Comparison of ENCODE assay signal across 8 cellular contexts in the genomic region with DNA sequence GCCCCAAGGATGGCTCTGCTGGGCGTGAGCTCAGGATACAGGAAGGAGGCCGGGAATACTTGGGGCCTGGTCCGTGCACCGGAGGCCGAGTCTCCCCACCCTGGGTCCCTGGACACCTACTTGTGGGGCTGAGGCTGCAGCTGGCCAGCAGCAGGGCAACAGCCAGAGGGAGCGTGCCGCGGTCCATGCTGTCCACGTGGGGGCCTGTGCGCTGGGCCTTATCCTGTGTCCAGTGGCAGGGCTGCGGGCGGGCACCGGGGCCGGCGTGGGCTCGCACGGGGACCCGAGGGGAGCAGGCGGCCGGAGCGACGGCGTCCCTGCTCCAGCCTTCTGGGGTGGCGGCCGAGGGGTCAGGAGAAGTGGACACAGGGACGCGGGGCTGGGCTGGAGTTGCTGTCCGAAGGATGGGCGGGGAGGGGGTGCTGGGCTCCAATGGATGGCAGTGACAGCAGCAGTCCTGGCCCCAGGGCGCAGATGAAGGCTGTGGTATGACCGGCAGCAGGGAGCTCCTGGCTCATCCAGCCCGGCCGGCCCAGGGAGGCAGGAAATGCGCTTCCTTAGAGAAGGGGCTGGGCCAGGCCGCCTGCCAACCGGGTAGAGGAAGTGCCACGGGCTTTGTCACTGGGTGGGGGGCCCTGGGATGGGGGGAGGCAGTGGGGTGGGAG. TPM values are rescaled to one million over a fixed set of nuclear protein-coding genes. Genes with fewer than 3 reads are reported as not detected.
A peak's percentile ranks its signal among the peaks of the same experiment; 100 is the strongest.
DNase-seq lines count a peak whose midpoint lies in the region; ATAC-seq and TF ChIP-seq lines count a peak whose summit lies in the region.

TSS of gene ENG (minus strand) at position 490 of the 665 bp plus-strand sequence. CDS start at position 187, 303 bp downstream.

- WGBS in thymus = 5% methylated on average over 37 of the region's 37 CpGs

- ATAC-seq in SK-N-SH treated with all-trans-retinoic acid at 6 μM for 48 hours (peak; percentile 91), GM19455 (IDR thresholded peaks at IDR 0.05; ENCODE audit: unreplicated experiment) (no peak)

- H3K4me1 ChIP-seq in duodenal mucosa (ENCODE audit: control insufficient read depth in 1 of 2, insufficient read depth in 2 of 2, low read length in 2 of 2) (peaks cover 5 to 31% of the 10 kb centered on the region in 2 donors), thymus (ENCODE audit: control insufficient read depth, insufficient read depth, low read length) (peaks cover 13% of the 10 kb centered on the region)

- CTCF ChIA-PET in GM10248 (lab: Yijun Ruan, JAX) = interaction anchor here (1.0 to 3.1 kb wide), 10 partner anchors 7 to 120 kb away, joined by 3 to 18 read pairs (median 4); partner anchors contain the start of genes ST6GALNAC4 and TOR2A

- TF ChIP-seq CTCF in GM10248 (IDR thresholded peaks at IDR 0.05; ENCODE audit: control extremely low read depth, extremely low read depth, low read depth, missing control alignments) = peak; percentile 11

- DNase-seq in GM10248 (ENCODE audit: extremely low spot score) (no peak), medulla oblongata (ENCODE audit: extremely low spot score) (peak; percentile 50), GM19240 (ENCODE audit: insufficient read length, low spot score) (no peak)
- no peak for DNase-seq in activated CD4-positive, CD25-positive, alpha-beta regulatory T cell treated with anti-CD3 and anti-CD28 coated beads, Interleukin-2, amount 50 U/mL, for 72 hours

- H3K4me3 ChIP-seq in duodenal mucosa (ENCODE audit: low read depth in 1 of 2, low read length in 2 of 2) (peak within 1 kb of the TSS; percentile 65 to 77), thymus (ENCODE audit: low read length) (peak within 1 kb of the TSS; percentile 57)

- H3K9me3 ChIP-seq in duodenal mucosa (ENCODE audit: control insufficient read depth in 1 of 2, low read length in 2 of 2) (peaks cover 4% of the 10 kb centered on the region in 2 donors), thymus (ENCODE audit: control insufficient read depth) (peaks cover 4% of the 10 kb centered on the region)

- H3K9ac ChIP-seq in duodenal mucosa (ENCODE audit: low read depth in 1 of 2, low read length in 2 of 2) = peak within 1 kb of the TSS; percentile 48 to 76

- POLR2A ChIA-PET in GM10248 (lab: Yijun Ruan, JAX) = interaction anchor here (1.2 kb wide), 1 partner anchor 51 kb away, joined by 3 read pairs; no protein-coding TSS in a partner anchor

- H3K27ac ChIP-seq in duodenal mucosa (ENCODE audit: low read depth, low read length) (peak within 1 kb of the TSS; percentile 74), thymus (ENCODE audit: low read depth) (peak within 1 kb of the TSS; percentile 69)

- H3K27me3 ChIP-seq in duodenal mucosa (ENCODE audit: control insufficient read depth in 1 of 2, insufficient read depth in 2 of 2, low read length in 2 of 2) = no peaks in the 10 kb centered on the region
- no peaks in the 10 kb centered on the region for H3K27me3 ChIP-seq in thymus (ENCODE audit: control insufficient read depth, insufficient read depth)

- no peaks in the 10 kb centered on the region for H3K36me3 ChIP-seq in duodenal mucosa (ENCODE audit: control insufficient read depth in 1 of 2, insufficient read depth in 2 of 2, low read length in 2 of 2)
- peaks cover 4% of the 10 kb centered on the region for H3K36me3 ChIP-seq in thymus (ENCODE audit: control insufficient read depth, insufficient read depth)

TF ChIP-seq in SK-N-SH treated with all-trans-retinoic acid at 6 μM for 48 hours, 23 proteins besides CTCF, POLR2A, EP300 and RAD21:
- TF ChIP-seq, protein P1, sequence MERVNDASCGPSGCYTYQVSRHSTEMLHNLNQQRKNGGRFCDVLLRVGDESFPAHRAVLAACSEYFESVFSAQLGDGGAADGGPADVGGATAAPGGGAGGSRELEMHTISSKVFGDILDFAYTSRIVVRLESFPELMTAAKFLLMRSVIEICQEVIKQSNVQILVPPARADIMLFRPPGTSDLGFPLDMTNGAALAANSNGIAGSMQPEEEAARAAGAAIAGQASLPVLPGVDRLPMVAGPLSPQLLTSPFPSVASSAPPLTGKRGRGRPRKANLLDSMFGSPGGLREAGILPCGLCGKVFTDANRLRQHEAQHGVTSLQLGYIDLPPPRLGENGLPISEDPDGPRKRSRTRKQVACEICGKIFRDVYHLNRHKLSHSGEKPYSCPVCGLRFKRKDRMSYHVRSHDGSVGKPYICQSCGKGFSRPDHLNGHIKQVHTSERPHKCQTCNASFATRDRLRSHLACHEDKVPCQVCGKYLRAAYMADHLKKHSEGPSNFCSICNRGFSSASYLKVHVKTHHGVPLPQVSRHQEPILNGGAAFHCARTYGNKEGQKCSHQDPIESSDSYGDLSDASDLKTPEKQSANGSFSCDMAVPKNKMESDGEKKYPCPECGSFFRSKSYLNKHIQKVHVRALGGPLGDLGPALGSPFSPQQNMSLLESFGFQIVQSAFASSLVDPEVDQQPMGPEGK (CRISPR knock-in tag; IDR thresholded peaks at IDR 0.05; ENCODE audit: borderline replicate concordance) = no peak
- TF ChIP-seq, protein P2, sequence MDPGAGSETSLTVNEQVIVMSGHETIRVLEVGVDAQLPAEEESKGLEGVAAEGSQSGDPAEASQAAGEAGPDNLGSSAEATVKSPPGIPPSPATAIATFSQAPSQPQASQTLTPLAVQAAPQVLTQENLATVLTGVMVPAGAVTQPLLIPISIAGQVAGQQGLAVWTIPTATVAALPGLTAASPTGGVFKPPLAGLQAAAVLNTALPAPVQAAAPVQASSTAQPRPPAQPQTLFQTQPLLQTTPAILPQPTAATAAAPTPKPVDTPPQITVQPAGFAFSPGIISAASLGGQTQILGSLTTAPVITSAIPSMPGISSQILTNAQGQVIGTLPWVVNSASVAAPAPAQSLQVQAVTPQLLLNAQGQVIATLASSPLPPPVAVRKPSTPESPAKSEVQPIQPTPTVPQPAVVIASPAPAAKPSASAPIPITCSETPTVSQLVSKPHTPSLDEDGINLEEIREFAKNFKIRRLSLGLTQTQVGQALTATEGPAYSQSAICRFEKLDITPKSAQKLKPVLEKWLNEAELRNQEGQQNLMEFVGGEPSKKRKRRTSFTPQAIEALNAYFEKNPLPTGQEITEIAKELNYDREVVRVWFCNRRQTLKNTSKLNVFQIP (CRISPR knock-in tag; IDR thresholded peaks at IDR 0.05; ENCODE audit: borderline replicate concordance, low read depth) = no peak
- TF ChIP-seq TSHZ2 (CRISPR knock-in tag; IDR thresholded peaks at IDR 0.05) (peak; percentile 30; the same call in 1 of the 2 replicates), SNAI2 (CRISPR knock-in tag; IDR thresholded peaks at IDR 0.05) (no peak), OSR1 (CRISPR knock-in tag; IDR thresholded peaks at IDR 0.05) (no peak), ZNF8 (CRISPR knock-in tag; IDR thresholded peaks at IDR 0.05) (0 out of 2 replicates have a peak, but pooled peaks have one; percentile 13), TCF4 (CRISPR knock-in tag; IDR thresholded peaks at IDR 0.05; ENCODE audit: borderline replicate concordance) (no peak)

RNA-seq across cellular contexts. Expression of gene ENG, which starts in this region (rescaled TPM):
- 48.2 TPM for polyA plus RNA-seq in thymus
